In the genomic region with DNA sequence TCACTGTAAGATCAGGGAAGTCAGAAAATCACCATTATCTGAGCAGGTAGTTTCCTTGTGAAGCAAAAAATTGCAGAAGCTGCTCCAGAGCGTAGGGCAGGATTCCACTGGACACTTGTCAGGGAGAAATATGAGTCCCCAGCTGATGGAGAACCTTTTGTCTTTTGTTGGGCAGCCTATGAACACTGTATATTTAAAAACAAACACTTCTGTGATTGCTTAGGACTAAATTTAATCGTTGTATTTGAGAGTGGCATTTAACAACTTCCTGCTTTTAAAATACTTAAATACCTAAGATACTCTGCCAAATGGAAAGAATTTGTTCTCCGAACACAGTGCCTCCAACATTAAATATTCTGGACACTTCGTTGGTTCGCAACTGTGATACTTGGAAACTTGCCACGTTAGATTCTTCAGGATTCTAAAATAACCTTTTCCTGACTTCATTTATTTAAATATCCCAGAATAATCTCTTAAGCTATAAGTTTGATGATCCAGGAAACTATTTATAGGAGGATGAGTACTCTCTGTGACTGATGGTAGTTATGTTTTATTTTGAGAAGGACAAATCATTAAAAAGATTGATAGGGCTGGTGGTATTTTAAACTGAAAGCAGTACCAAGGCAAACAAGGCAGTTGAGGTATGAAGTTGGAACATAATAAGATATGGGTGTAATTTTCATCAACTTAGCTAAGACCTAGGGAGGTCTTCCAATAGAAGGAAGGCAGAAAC, we compare ENCODE assay signal across 2 cellular contexts.
TF ChIP-seq lines count a peak whose summit lies in the region.

No MANE protein-coding gene starts in this region.

TF ChIP-seq in IMR-90, 13 proteins besides CTCF, POLR2A, EP300 and RAD21:
- no peak for TF ChIP-seq RFX5 (IDR thresholded peaks at IDR 0.05; ENCODE audit: low read depth, low read length)
- TF ChIP-seq SMC3 (IDR thresholded peaks at IDR 0.05; ENCODE audit: low read depth, low read length): no peak
- TF ChIP-seq MAZ (IDR thresholded peaks at IDR 0.05; ENCODE audit: borderline replicate concordance, low read depth, low read length): no peak
- TF ChIP-seq CHD1 (IDR thresholded peaks at IDR 0.05; ENCODE audit: low read depth, low read length): no peak

TF ChIP-seq in K562, 482 proteins besides CTCF, POLR2A, EP300 and RAD21:
- TF ChIP-seq ZNF184 (CRISPR knock-in tag; IDR thresholded peaks at IDR 0.05) (no peak), SP2 (IDR thresholded peaks at IDR 0.05; ENCODE audit: extremely low read depth, low read depth, low read length, poor library complexity, severe bottlenecking) (no peak), NRF1 (conservative IDR thresholded peaks at IDR 0.05 in 1 of 2, IDR thresholded peaks at IDR 0.05 in 1 of 2) (0 out of 4 replicates have a peak, but pooled peaks of 1 of the 2 experiments have one; percentile 19), BACH1 (tag; IDR thresholded peaks at IDR 0.05) (no peak), SP1 (CRISPR knock-in tag; IDR thresholded peaks at IDR 0.05) (0 out of 2 replicates have a peak, but pooled peaks have one; percentile 24)
